1 cellular context compared by ENCODE assay signal in genomic region chr11:13214276-13214865, GRCh38.
TF ChIP-seq lines count a peak whose summit lies in the region.

No MANE protein-coding gene starts in this region.

TF ChIP-seq in IMR-90, 13 proteins besides CTCF, POLR2A, EP300 and RAD21 (continued from another document):
- TF ChIP-seq MAFK (IDR thresholded peaks at IDR 0.05; ENCODE audit: low read depth, low read length): no peak
- TF ChIP-seq NFE2L2 (IDR thresholded peaks at IDR 0.05; ENCODE audit: low read depth, low read length): no peak
- no peak for TF ChIP-seq BHLHE40 (IDR thresholded peaks at IDR 0.05; ENCODE audit: low read depth, low read length)
- no peak for TF ChIP-seq CHD1 (IDR thresholded peaks at IDR 0.05; ENCODE audit: low read depth, low read length)
